ENCODE assay signal across 1 cellular context in the genomic region with DNA sequence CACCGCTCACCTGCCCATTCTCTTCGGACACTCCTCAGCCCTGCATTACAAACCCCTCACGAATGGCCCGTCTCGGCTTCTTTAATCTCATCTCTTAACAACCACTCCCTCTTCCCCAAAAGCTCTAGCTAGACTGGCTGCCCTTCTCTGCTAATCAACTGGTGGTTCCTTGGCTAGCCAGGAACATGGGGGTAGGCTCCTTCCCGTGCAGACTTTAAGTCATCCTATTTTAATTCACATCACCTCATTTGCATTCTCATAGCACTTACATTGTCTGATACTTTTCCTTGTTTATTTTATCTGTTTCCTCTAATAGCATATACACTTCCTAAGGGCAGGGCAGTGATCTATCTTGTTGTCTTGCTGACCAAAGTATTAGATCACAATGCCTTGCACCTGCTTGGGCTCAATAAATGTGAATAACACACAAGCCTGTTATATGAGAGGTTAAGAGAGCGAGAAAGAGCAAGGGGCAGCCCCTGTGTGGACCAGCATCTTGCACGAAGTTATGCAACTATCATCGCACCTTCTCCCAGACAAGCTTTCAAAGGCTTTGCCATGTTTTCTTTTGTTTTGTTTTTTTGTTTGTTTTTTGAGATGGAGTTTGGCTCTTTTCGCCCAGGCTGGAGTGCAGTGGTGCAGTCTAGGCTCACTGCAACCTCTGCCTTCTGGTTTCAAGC.
TF ChIP-seq lines count a peak whose summit lies in the region.

No MANE protein-coding gene starts in this region.

TF ChIP-seq in WTC11, 78 proteins besides CTCF, POLR2A, EP300 and RAD21 (continued from another document and continues in another):
- TF ChIP-seq AFF4 (CRISPR knock-in tag; IDR thresholded peaks at IDR 0.05; ENCODE audit: borderline replicate concordance) (no peak), FOXJ3 (CRISPR knock-in tag; IDR thresholded peaks at IDR 0.05; ENCODE audit: borderline replicate concordance) (no peak), SMAD4 (CRISPR knock-in tag; IDR thresholded peaks at IDR 0.05) (no peak), ZNF121 (CRISPR knock-in tag; IDR thresholded peaks at IDR 0.05) (no peak), GTF2I (CRISPR knock-in tag; conservative IDR thresholded peaks at IDR 0.05) (no peak), CREB1 (CRISPR knock-in tag; IDR thresholded peaks at IDR 0.05) (no peak), CREM (CRISPR knock-in tag; IDR thresholded peaks at IDR 0.05) (no peak), NR2C2 (CRISPR knock-in tag; IDR thresholded peaks at IDR 0.05) (no peak), ZNF232 (CRISPR knock-in tag; IDR thresholded peaks at IDR 0.05) (no peak), PREB (CRISPR knock-in tag; IDR thresholded peaks at IDR 0.05; ENCODE audit: borderline replicate concordance) (no peak), NR1H2 (CRISPR knock-in tag; IDR thresholded peaks at IDR 0.05) (no peak), TEAD1 (CRISPR knock-in tag; IDR thresholded peaks at IDR 0.05) (peak; percentile 64; the same call in 1 of the 2 replicates), ZNF396 (CRISPR knock-in tag; IDR thresholded peaks at IDR 0.05; ENCODE audit: borderline replicate concordance) (no peak), ZBTB21 (CRISPR knock-in tag; IDR thresholded peaks at IDR 0.05; ENCODE audit: borderline replicate concordance) (no peak), PRDM15 (CRISPR knock-in tag; IDR thresholded peaks at IDR 0.05) (no peak), ZNF138 (CRISPR knock-in tag; conservative IDR thresholded peaks at IDR 0.05) (no peak), MLX (CRISPR knock-in tag; IDR thresholded peaks at IDR 0.05) (no peak), ZNF423 (CRISPR knock-in tag; IDR thresholded peaks at IDR 0.05) (no peak), MYBL2 (CRISPR knock-in tag; IDR thresholded peaks at IDR 0.05) (no peak), IRF1 (CRISPR knock-in tag; IDR thresholded peaks at IDR 0.05) (no peak), ESRRA (CRISPR knock-in tag; IDR thresholded peaks at IDR 0.05; ENCODE audit: borderline replicate concordance) (no peak), TEAD4 (CRISPR knock-in tag; IDR thresholded peaks at IDR 0.05) (no peak), NFYB (CRISPR knock-in tag; conservative IDR thresholded peaks at IDR 0.05; ENCODE audit: low read depth) (no peak), TP53 (CRISPR knock-in tag; IDR thresholded peaks at IDR 0.05) (0 out of 2 replicates have a peak, but pooled peaks have one; percentile 24), FOXK1 (CRISPR knock-in tag; IDR thresholded peaks at IDR 0.05) (no peak), NR3C1 (CRISPR knock-in tag; conservative IDR thresholded peaks at IDR 0.05; ENCODE audit: low read depth) (no peak), TCF7 (CRISPR knock-in tag; IDR thresholded peaks at IDR 0.05; ENCODE audit: low read depth) (no peak), ZNF416 (CRISPR knock-in tag; IDR thresholded peaks at IDR 0.05) (no peak), ETV6 (CRISPR knock-in tag; IDR thresholded peaks at IDR 0.05) (0 out of 2 replicates have a peak, but pooled peaks have one; percentile 52)
- TF ChIP-seq, protein P1, sequence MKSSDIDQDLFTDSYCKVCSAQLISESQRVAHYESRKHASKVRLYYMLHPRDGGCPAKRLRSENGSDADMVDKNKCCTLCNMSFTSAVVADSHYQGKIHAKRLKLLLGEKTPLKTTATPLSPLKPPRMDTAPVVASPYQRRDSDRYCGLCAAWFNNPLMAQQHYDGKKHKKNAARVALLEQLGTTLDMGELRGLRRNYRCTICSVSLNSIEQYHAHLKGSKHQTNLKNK (CRISPR knock-in tag; IDR thresholded peaks at IDR 0.05), result no peak
- TF ChIP-seq, protein P2, sequence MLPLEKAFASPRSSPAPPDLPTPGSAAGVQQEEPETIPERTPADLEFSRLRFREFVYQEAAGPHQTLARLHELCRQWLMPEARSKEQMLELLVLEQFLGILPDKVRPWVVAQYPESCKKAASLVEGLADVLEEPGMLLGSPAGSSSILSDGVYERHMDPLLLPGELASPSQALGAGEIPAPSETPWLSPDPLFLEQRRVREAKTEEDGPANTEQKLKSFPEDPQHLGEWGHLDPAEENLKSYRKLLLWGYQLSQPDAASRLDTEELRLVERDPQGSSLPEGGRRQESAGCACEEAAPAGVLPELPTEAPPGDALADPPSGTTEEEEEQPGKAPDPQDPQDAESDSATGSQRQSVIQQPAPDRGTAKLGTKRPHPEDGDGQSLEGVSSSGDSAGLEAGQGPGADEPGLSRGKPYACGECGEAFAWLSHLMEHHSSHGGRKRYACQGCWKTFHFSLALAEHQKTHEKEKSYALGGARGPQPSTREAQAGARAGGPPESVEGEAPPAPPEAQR (CRISPR knock-in tag; IDR thresholded peaks at IDR 0.05), result no peak
- TF ChIP-seq, protein P3, sequence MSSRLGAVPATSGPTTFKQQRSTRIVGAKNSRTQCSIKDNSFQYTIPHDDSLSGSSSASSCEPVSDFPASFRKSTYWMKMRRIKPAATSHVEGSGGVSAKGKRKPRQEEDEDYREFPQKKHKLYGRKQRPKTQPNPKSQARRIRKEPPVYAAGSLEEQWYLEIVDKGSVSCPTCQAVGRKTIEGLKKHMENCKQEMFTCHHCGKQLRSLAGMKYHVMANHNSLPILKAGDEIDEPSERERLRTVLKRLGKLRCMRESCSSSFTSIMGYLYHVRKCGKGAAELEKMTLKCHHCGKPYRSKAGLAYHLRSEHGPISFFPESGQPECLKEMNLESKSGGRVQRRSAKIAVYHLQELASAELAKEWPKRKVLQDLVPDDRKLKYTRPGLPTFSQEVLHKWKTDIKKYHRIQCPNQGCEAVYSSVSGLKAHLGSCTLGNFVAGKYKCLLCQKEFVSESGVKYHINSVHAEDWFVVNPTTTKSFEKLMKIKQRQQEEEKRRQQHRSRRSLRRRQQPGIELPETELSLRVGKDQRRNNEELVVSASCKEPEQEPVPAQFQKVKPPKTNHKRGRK (CRISPR knock-in tag; IDR thresholded peaks at IDR 0.05; ENCODE audit: borderline replicate concordance), result no peak
- TF ChIP-seq, protein P4, sequence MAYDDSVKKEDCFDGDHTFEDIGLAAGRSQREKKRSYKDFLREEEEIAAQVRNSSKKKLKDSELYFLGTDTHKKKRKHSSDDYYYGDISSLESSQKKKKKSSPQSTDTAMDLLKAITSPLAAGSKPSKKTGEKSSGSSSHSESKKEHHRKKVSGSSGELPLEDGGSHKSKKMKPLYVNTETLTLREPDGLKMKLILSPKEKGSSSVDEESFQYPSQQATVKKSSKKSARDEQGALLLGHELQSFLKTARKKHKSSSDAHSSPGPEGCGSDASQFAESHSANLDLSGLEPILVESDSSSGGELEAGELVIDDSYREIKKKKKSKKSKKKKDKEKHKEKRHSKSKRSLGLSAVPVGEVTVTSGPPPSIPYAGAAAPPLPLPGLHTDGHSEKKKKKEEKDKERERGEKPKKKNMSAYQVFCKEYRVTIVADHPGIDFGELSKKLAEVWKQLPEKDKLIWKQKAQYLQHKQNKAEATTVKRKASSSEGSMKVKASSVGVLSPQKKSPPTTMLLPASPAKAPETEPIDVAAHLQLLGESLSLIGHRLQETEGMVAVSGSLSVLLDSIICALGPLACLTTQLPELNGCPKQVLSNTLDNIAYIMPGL (CRISPR knock-in tag; IDR thresholded peaks at IDR 0.05), result no peak
- TF ChIP-seq, protein P5, sequence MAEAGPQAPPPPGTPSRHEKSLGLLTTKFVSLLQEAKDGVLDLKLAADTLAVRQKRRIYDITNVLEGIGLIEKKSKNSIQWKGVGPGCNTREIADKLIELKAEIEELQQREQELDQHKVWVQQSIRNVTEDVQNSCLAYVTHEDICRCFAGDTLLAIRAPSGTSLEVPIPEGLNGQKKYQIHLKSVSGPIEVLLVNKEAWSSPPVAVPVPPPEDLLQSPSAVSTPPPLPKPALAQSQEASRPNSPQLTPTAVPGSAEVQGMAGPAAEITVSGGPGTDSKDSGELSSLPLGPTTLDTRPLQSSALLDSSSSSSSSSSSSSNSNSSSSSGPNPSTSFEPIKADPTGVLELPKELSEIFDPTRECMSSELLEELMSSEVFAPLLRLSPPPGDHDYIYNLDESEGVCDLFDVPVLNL (CRISPR knock-in tag; IDR thresholded peaks at IDR 0.05; ENCODE audit: borderline replicate concordance, low read depth), result no peak
- TF ChIP-seq, protein P6, sequence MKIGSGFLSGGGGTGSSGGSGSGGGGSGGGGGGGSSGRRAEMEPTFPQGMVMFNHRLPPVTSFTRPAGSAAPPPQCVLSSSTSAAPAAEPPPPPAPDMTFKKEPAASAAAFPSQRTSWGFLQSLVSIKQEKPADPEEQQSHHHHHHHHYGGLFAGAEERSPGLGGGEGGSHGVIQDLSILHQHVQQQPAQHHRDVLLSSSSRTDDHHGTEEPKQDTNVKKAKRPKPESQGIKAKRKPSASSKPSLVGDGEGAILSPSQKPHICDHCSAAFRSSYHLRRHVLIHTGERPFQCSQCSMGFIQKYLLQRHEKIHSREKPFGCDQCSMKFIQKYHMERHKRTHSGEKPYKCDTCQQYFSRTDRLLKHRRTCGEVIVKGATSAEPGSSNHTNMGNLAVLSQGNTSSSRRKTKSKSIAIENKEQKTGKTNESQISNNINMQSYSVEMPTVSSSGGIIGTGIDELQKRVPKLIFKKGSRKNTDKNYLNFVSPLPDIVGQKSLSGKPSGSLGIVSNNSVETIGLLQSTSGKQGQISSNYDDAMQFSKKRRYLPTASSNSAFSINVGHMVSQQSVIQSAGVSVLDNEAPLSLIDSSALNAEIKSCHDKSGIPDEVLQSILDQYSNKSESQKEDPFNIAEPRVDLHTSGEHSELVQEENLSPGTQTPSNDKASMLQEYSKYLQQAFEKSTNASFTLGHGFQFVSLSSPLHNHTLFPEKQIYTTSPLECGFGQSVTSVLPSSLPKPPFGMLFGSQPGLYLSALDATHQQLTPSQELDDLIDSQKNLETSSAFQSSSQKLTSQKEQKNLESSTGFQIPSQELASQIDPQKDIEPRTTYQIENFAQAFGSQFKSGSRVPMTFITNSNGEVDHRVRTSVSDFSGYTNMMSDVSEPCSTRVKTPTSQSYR (CRISPR knock-in tag; IDR thresholded peaks at IDR 0.05), result no peak
